ENCODE assay signal across 8 cellular contexts in the genomic region with DNA sequence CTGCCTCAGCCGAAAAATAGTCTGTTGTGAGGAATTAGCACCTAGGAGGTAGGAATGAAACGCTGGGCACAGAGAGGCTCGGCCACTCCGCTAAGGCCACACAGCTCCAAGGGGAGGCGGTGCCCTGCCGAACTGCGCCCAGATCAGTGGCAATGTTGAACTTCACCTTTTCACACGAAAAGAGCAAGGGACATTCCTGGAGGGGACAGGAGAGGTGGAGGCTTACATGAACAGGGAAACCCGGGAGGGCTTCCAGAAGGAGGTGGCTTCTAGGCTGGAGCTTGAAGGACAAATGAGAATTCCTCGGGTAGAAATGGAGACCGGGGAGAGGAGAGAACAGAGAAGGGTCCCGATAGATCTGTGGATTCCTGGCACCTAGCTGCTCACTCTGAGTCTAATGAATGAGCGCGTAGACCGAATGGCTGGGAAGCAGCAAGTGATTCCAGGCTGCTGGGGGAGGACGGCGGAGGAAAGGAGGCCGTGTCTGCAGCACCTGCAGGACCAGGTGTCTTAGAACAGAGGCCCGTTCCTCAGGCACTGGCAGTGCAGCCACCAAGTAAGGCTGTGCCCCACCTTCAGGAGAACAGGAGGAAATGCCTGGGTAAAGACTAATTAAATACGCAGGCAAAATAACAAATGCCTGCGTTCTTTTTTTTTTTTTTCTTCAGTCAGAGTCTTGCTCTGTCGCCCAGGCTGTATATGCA.
A peak's percentile ranks its signal among the peaks of the same experiment; 100 is the strongest.
DNase-seq lines count a peak whose midpoint lies in the region; ATAC-seq and TF ChIP-seq lines count a peak whose summit lies in the region.

No MANE protein-coding gene starts in this region.

- H3K4me3 ChIP-seq in BLaER1 = peak overlapping the region; percentile 93
- H3K4me3 ChIP-seq in SK-N-MC = peak overlapping the region; percentile 94
- peak overlapping the region; percentile 56 for H3K4me3 ChIP-seq in astrocyte of the spinal cord (ENCODE audit: low read depth, low read length)
- H3K4me3 ChIP-seq in iPS-20b (ENCODE audit: low read length) = peak overlapping the region; percentile 75

- in situ Hi-C loops in astrocyte of the spinal cord (cut with HindIII; ENCODE audit: low sequenced_read_pairs) = no loop called here

- H3K27me3 ChIP-seq in BLaER1 = no peaks in the 10 kb centered on the region
- no peaks in the 10 kb centered on the region for H3K27me3 ChIP-seq in iPS-20b (ENCODE audit: insufficient read depth, low read length)

- H4K20me1 ChIP-seq in BLaER1 = peaks cover 9% of the 10 kb centered on the region

- H3K9me3 ChIP-seq in BLaER1 = no peaks in the 10 kb centered on the region
- H3K9me3 ChIP-seq in KOPT-K1 (ENCODE audit: insufficient read depth, low read length, poor library complexity, severe bottlenecking) = no peaks in the 10 kb centered on the region
- no peaks in the 10 kb centered on the region for H3K9me3 ChIP-seq in SK-N-MC (ENCODE audit: low read depth, low read length)
- H3K9me3 ChIP-seq in iPS-20b (ENCODE audit: insufficient read depth, low read depth, low read length) = no peaks in the 10 kb centered on the region

- ATAC-seq in GM19023 (IDR thresholded peaks at IDR 0.05; ENCODE audit: unreplicated experiment) = peak; percentile 16

- H3K4me1 ChIP-seq in BLaER1 = peaks cover 46% of the 10 kb centered on the region
- no peaks in the 10 kb centered on the region for H3K4me1 ChIP-seq in iPS-20b (ENCODE audit: insufficient read depth, low read length)

- DNase-seq in SK-N-MC (ENCODE audit: low read depth, low spot score) (no peak), astrocyte of the spinal cord (ENCODE audit: low read depth, low spot score) (peak; percentile 29), globus pallidus (ENCODE audit: low spot score) (no peak)
- peak in 2 of 3 donors; percentile 21 to 39 for DNase-seq in stimulated activated CD4-positive, alpha-beta T cell treated with anti-CD3 and anti-CD28 coated beads, Interleukin-12 subunit alpha, Interleukin-12 subunit beta, amount 100 ng/mL, for 48 hours (ENCODE audit: low read depth in 2 of 3, low spot score in 1 of 3)

- H3K27ac ChIP-seq in BLaER1 (peak overlapping the region; percentile 95), KOPT-K1 (ENCODE audit: low read depth, low read length, poor library complexity, severe bottlenecking) (peak overlapping the region; percentile 78), SK-N-MC (peak overlapping the region; percentile 75), iPS-20b (ENCODE audit: low read length) (no peak overlapping the region)

- peak; percentile 39 for TF ChIP-seq CTCF in astrocyte of the spinal cord (IDR thresholded peaks at IDR 0.05; ENCODE audit: low read depth, low read length)

- H3K9ac ChIP-seq in BLaER1 (peak overlapping the region; percentile 95), SK-N-MC (ENCODE audit: insufficient read length) (peak overlapping the region; percentile 88), iPS-20b (ENCODE audit: low read depth, low read length) (peak overlapping the region; percentile 63; the same call in 1 of the 2 replicates)

- H3K4me2 ChIP-seq in BLaER1 = peak overlapping the region; percentile 97

- H3K36me3 ChIP-seq in BLaER1 = 0 out of 2 replicates have a peak, but pooled peaks cover 2% of the 10 kb centered on the region
- H3K36me3 ChIP-seq in KOPT-K1 (ENCODE audit: insufficient read depth, low read length) = no peaks in the 10 kb centered on the region; the same call in 1 of the 2 replicates
- H3K36me3 ChIP-seq in SK-N-MC (ENCODE audit: insufficient read depth, low read length) = no peaks in the 10 kb centered on the region
- no peaks in the 10 kb centered on the region for H3K36me3 ChIP-seq in iPS-20b (ENCODE audit: insufficient read depth, low read depth, low read length)

Comparison
In these comparisons a context has a peak if more than half of its experiments do, and no peak if none do; other contexts are left out.
1. DNase-seq: peak in astrocyte of the spinal cord (single experiment) and stimulated activated CD4-positive, alpha-beta T cell treated with anti-CD3 and anti-CD28 coated beads, Interleukin-12 subunit alpha, Interleukin-12 subunit beta, amount 100 ng/mL, for 48 hours (2 of 3); none in SK-N-MC (single experiment) and globus pallidus (single experiment).
2. Peak in every context shown above with its lines, with median percentiles within 50 percentile points of each other: H3K4me3 ChIP-seq and H3K9ac ChIP-seq.